In the genomic region with DNA sequence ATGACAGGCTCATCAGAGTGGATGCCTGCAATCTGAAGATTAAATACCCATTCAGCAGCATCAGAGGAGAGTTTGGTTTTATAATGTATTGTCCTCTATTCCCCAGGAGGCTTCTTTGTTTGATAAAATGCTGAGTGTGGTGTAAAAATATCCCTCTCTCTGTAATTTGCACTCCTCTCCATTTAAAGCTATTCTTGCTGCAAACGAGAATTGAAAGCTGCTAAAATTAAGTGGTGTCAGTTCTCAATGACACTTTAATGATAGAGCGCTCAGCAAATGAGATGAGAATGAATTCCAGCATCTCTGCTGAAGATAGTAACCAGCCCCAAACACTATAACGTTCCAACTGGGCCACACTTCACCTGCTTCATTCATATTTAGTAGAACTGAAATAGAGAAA, we compare ENCODE assay signal across 19 cellular contexts.
"Had no signal": no experiment of that assay in that cellular context is flagged by ENCODE, and none has a peak within 500 bp of the region (broad histone marks: within the 10 kb centered on the region; RNA-seq: fewer than 3 reads in every experiment).

No MANE protein-coding gene starts in this region.

- H3K36me3 Mint-ChIP-seq: activated naive CD8-positive, alpha-beta T cell treated with anti-CD3 and anti-CD28 coated beads, Interleukin-2, amount 10 ng/mL, durations not matched to agents 7 days and 5 days; stimulated activated naive B cell treated with anti-CD40 and anti-IgM and Interleukin-4, amounts not matched to agents 10 μg/mL and 1 μg/mL and 100 μg/mL, for 72 hours had no signal

- H3K4me3 Mint-ChIP-seq: activated naive CD8-positive, alpha-beta T cell treated with anti-CD3 and anti-CD28 coated beads, Interleukin-2, amount 10 ng/mL, durations not matched to agents 7 days and 5 days; central memory CD8-positive, alpha-beta T cell; stimulated activated naive B cell treated with anti-CD40 and anti-IgM and Interleukin-4, amounts not matched to agents 10 μg/mL and 1 μg/mL and 100 μg/mL, for 72 hours had no signal

- ATAC-seq: activated CD4-positive, CD25-positive, alpha-beta regulatory T cell treated with anti-CD3 and anti-CD28 coated beads, Interleukin-2, amount 50 U/mL, for 24 hours; foreskin keratinocyte; pancreas; stimulated activated naive B cell treated with anti-CD40 and anti-IgM and Interleukin-4, amounts not matched to agents 10 μg/mL and 1 μg/mL and 100 μg/mL, for 72 hours had no signal

- DNase-seq: activated naive CD4-positive, alpha-beta T cell; activated naive CD8-positive, alpha-beta T cell treated with anti-CD3 and anti-CD28 coated beads, Interleukin-2, amount 10 ng/mL, durations not matched to agents 7 days and 5 days; activated T-cell treated with anti-CD3 and anti-CD28 coated beads for 4 hours; anterior cingulate cortex; brain microvascular endothelial cell; effector CD8-positive, alpha-beta T cell; foreskin keratinocyte; mammary epithelial cell; pancreas; stimulated activated CD4-positive, alpha-beta T cell treated with anti-CD3 and anti-CD28 coated beads, Interleukin-15, amount 100 ng/mL, for 24 hours; stimulated activated CD4-positive, alpha-beta T cell treated with anti-CD3 and anti-CD28 coated beads, Interleukin-4, amount 100 ng/mL, for 1 hour; stimulated activated naive B cell treated with anti-CD40 and anti-IgM and Interleukin-4, amounts not matched to agents 10 μg/mL and 1 μg/mL and 100 μg/mL, for 72 hours; T1000; uterus had no signal

- H3K9me3 ChIP-seq: pancreas, tibial nerve, uterus had no signal

- H3K27me3 ChIP-seq: brain microvascular endothelial cell, foreskin keratinocyte, pancreas, tibial nerve, uterus had no signal

- H3K27me3 Mint-ChIP-seq: activated naive CD8-positive, alpha-beta T cell treated with anti-CD3 and anti-CD28 coated beads, Interleukin-2, amount 10 ng/mL, durations not matched to agents 7 days and 5 days; central memory CD8-positive, alpha-beta T cell; stimulated activated naive B cell treated with anti-CD40 and anti-IgM and Interleukin-4, amounts not matched to agents 10 μg/mL and 1 μg/mL and 100 μg/mL, for 72 hours had no signal

- H3K4me3 ChIP-seq: coronary artery, pancreas, skin epidermis, tibial nerve, uterus had no signal

- H3K4me1 ChIP-seq: foreskin keratinocyte, pancreas, tibial nerve, uterus had no signal

- H3K27ac ChIP-seq: brain microvascular endothelial cell, coronary artery, foreskin keratinocyte, pancreas, skin epidermis, tibial nerve, uterus had no signal

- H3K27ac Mint-ChIP-seq: activated naive CD8-positive, alpha-beta T cell treated with anti-CD3 and anti-CD28 coated beads, Interleukin-2, amount 10 ng/mL, durations not matched to agents 7 days and 5 days; stimulated activated naive B cell treated with anti-CD40 and anti-IgM and Interleukin-4, amounts not matched to agents 10 μg/mL and 1 μg/mL and 100 μg/mL, for 72 hours had no signal

- H3K4me1 Mint-ChIP-seq: activated naive CD8-positive, alpha-beta T cell treated with anti-CD3 and anti-CD28 coated beads, Interleukin-2, amount 10 ng/mL, durations not matched to agents 7 days and 5 days; central memory CD8-positive, alpha-beta T cell; stimulated activated naive B cell treated with anti-CD40 and anti-IgM and Interleukin-4, amounts not matched to agents 10 μg/mL and 1 μg/mL and 100 μg/mL, for 72 hours had no signal

- H3K36me3 ChIP-seq: brain microvascular endothelial cell, pancreas, tibial nerve, uterus had no signal
